In genomic region chr10:70664702-70665195, GRCh38 we compare ENCODE assay signal across 10 cellular contexts. TPM values are rescaled to one million over a fixed set of nuclear protein-coding genes. Genes with fewer than 3 reads are reported as not detected.
DNase-seq lines count a peak whose midpoint lies in the region; ATAC-seq and TF ChIP-seq lines count a peak whose summit lies in the region.
"Had no signal": no experiment of that assay in that cellular context is flagged by ENCODE, and none has a peak within 500 bp of the region (broad histone marks: within the 10 kb centered on the region; RNA-seq: fewer than 3 reads in every experiment).

No MANE protein-coding gene starts in this region.

- H3K27me3 ChIP-seq in SJCRH30, result no peaks in the 10 kb centered on the region
- H3K27me3 ChIP-seq: breast epithelium had no signal

- no peak for ATAC-seq in HG03457 (IDR thresholded peaks at IDR 0.05; ENCODE audit: unreplicated experiment)

- H3K36me3 ChIP-seq in SJCRH30, result no peaks in the 10 kb centered on the region
- H3K36me3 ChIP-seq: breast epithelium had no signal

- H3K27ac ChIP-seq in SJCRH30, result peak overlapping the region; percentile 94

- DNase-seq in NCI-H146 (lab: John Stamatoyannopoulos, UW) (peak; percentile 20), NCI-H146 treated with DMSO at 0.1 percent for 48 hours (lab: John Stamatoyannopoulos, UW; ENCODE audit: unreplicated experiment) (no peak), SJCRH30 (peak; percentile 98 to 99), globus pallidus (ENCODE audit: low spot score) (peak; percentile 98), smooth muscle cell of the brain vasculature (ENCODE audit: low read depth, low spot score) (peak; percentile 93), HEK293T (ENCODE audit: extremely low spot score) (no peak)
- no peak for DNase-seq in effector CD8-positive, alpha-beta T cell (lab: John Stamatoyannopoulos, UW)
- DNase-seq: CD4-positive, CD25-positive, alpha-beta regulatory T cell had no signal

- no peak overlapping the region for H3K4me3 ChIP-seq in SJCRH30
- H3K4me3 ChIP-seq: breast epithelium had no signal

- POLR2A ChIA-PET in HEK293T (lab: Yijun Ruan, JAX), result no interaction called here

- H3K9me3 ChIP-seq in SJCRH30 (replicated peaks), result no peaks in the 10 kb centered on the region
- H3K9me3 ChIP-seq: breast epithelium had no signal

- CTCF ChIA-PET in HEK293T (lab: Yijun Ruan, JAX), result no interaction called here

- H3K4me1 ChIP-seq in SJCRH30, result peaks cover 46% of the 10 kb centered on the region
- H3K4me1 ChIP-seq: breast epithelium had no signal

TF ChIP-seq in HEK293T, 16 proteins besides CTCF, POLR2A, EP300 and RAD21:
- TF ChIP-seq ZNF384 (IDR thresholded peaks at IDR 0.05) (no peak), FOXM1 (IDR thresholded peaks at IDR 0.05; ENCODE audit: borderline replicate concordance) (no peak), SP1 (IDR thresholded peaks at IDR 0.05) (no peak), CTBP1 (IDR thresholded peaks at IDR 0.05; ENCODE audit: borderline replicate concordance) (no peak), FOXA1 (IDR thresholded peaks at IDR 0.05) (no peak), HDGF (IDR thresholded peaks at IDR 0.05; ENCODE audit: borderline replicate concordance) (no peak), BHLHE40 (IDR thresholded peaks at IDR 0.05; ENCODE audit: borderline replicate concordance) (no peak)
TF ChIP-seq in HEK293T: peak in this region for 0.

RNA-seq across cellular contexts. Expression of gene ADAMTS14, which starts 7.6 kb away (rescaled TPM):
- 6.4 and 7.6 TPM in 2 replicates for total RNA-seq in SJCRH30 (2014; rRNA removed; shearing (Covaris generic))
- total RNA-seq: CD4-positive, CD25-positive, alpha-beta regulatory T cell had no signal

Comparison
In these comparisons a context has a peak if more than half of its experiments do, and no peak if none do; other contexts are left out.
1. DNase-seq: peak in NCI-H146 (single experiment), SJCRH30 (2 of 2), globus pallidus (single experiment) and smooth muscle cell of the brain vasculature (single experiment); none in NCI-H146 treated with DMSO at 0.1 percent for 48 hours (single experiment), HEK293T (single experiment) and effector CD8-positive, alpha-beta T cell (single experiment).